ENCODE assay signal across 14 cellular contexts in genomic region chr7:106165328-106165727, GRCh38. TPM values are rescaled to one million over a fixed set of nuclear protein-coding genes. Genes with fewer than 3 reads are reported as not detected.
DNase-seq lines count a peak whose midpoint lies in the region; ATAC-seq and TF ChIP-seq lines count a peak whose summit lies in the region.
"Had no signal": no experiment of that assay in that cellular context is flagged by ENCODE, and none has a peak within 500 bp of the region (broad histone marks: within the 10 kb centered on the region; RNA-seq: fewer than 3 reads in every experiment).

No MANE protein-coding gene starts in this region.

- H3K4me3 ChIP-seq in fibroblast of lung (replicated peaks in 1 of 4; ENCODE audit: control extremely low read depth in 1 of 4, insufficient read depth in 1 of 4, low read depth in 3 of 4, low read length in 4 of 4) = no peak overlapping the region
- H3K4me3 ChIP-seq: tibial nerve had no signal

- peaks cover 6 to 9% of the 10 kb centered on the region in 2 donors for H3K9me3 Mint-ChIP-seq in stimulated activated naive B cell treated with anti-CD40 and anti-IgM and Interleukin-4, amounts not matched to agents 10 μg/mL and 1 μg/mL and 100 μg/mL, for 72 hours
- H3K9me3 Mint-ChIP-seq in activated naive CD8-positive, alpha-beta T cell treated with anti-CD3 and anti-CD28 coated beads, Interleukin-2, amount 50 U/mL, for 24 hours = peaks cover 10% of the 10 kb centered on the region

- no peak overlapping the region for H3K4me2 ChIP-seq in fibroblast of lung (ENCODE audit: extremely low read depth, insufficient read depth, low read length)

- H3K27me3 ChIP-seq in fibroblast of lung (ENCODE audit: control insufficient read depth, insufficient read depth, low read length) = no peaks in the 10 kb centered on the region
- H3K27me3 ChIP-seq: tibial nerve had no signal

- H3K4me1 ChIP-seq in fibroblast of lung (ENCODE audit: control insufficient read depth, extremely low read depth, insufficient read depth, low read length) = peaks cover 3% of the 10 kb centered on the region

- peak; percentile 94 for ATAC-seq in stimulated activated naive B cell treated with anti-CD40 and anti-IgM and Interleukin-4, amounts not matched to agents 10 μg/mL and 1 μg/mL and 100 μg/mL, for 72 hours (replicated peaks)
- no peak for ATAC-seq in GM19023 (IDR thresholded peaks at IDR 0.05; ENCODE audit: unreplicated experiment)
- ATAC-seq in activated naive CD8-positive, alpha-beta T cell treated with anti-CD3 and anti-CD28 coated beads, Interleukin-2, amount 50 U/mL, for 24 hours = no peak
- ATAC-seq: activated T-cell treated with anti-CD3 and anti-CD28 coated beads, Interleukin-2, amount 50 U/mL, for 72 hours; T-cell had no signal

- no peak overlapping the region for H3K9ac ChIP-seq in fibroblast of lung (ENCODE audit: insufficient read depth, low read length)

- peaks cover 7 to 11% of the 10 kb centered on the region in 2 donors for H3K36me3 Mint-ChIP-seq in stimulated activated naive B cell treated with anti-CD40 and anti-IgM and Interleukin-4, amounts not matched to agents 10 μg/mL and 1 μg/mL and 100 μg/mL, for 72 hours
- H3K36me3 Mint-ChIP-seq in activated naive CD8-positive, alpha-beta T cell treated with anti-CD3 and anti-CD28 coated beads, Interleukin-2, amount 50 U/mL, for 24 hours (ENCODE audit: low read depth) = peaks cover 3% of the 10 kb centered on the region

- H3K4me3 Mint-ChIP-seq in stimulated activated naive B cell treated with anti-CD40 and anti-IgM and Interleukin-4, amounts not matched to agents 10 μg/mL and 1 μg/mL and 100 μg/mL, for 72 hours = no peak overlapping the region
- H3K4me3 Mint-ChIP-seq in activated naive CD8-positive, alpha-beta T cell treated with anti-CD3 and anti-CD28 coated beads, Interleukin-2, amount 50 U/mL, for 24 hours = no peak overlapping the region
- H3K4me3 Mint-ChIP-seq: activated T-cell treated with anti-CD3 and anti-CD28 coated beads, Interleukin-2, amount 50 U/mL, for 72 hours; T-cell had no signal

- peaks cover 6 to 17% of the 10 kb centered on the region in 2 donors for H3K4me1 Mint-ChIP-seq in stimulated activated naive B cell treated with anti-CD40 and anti-IgM and Interleukin-4, amounts not matched to agents 10 μg/mL and 1 μg/mL and 100 μg/mL, for 72 hours
- H3K4me1 Mint-ChIP-seq in activated naive CD8-positive, alpha-beta T cell treated with anti-CD3 and anti-CD28 coated beads, Interleukin-2, amount 50 U/mL, for 24 hours = peaks cover 1% of the 10 kb centered on the region
- H3K4me1 Mint-ChIP-seq: T-cell had no signal

- no peaks in the 10 kb centered on the region for H3K36me3 ChIP-seq in fibroblast of lung (ENCODE audit: control insufficient read depth, insufficient read depth, low read length)
- H3K36me3 ChIP-seq: tibial nerve had no signal

- H3K27ac Mint-ChIP-seq in stimulated activated naive B cell treated with anti-CD40 and anti-IgM and Interleukin-4, amounts not matched to agents 10 μg/mL and 1 μg/mL and 100 μg/mL, for 72 hours = no peak overlapping the region
- H3K27ac Mint-ChIP-seq in activated naive CD8-positive, alpha-beta T cell treated with anti-CD3 and anti-CD28 coated beads, Interleukin-2, amount 50 U/mL, for 24 hours = no peak overlapping the region
- H3K27ac Mint-ChIP-seq: activated T-cell treated with anti-CD3 and anti-CD28 coated beads, Interleukin-2, amount 50 U/mL, for 72 hours; T-cell had no signal

- TF ChIP-seq CTCF in fibroblast of lung (conservative IDR thresholded peaks at IDR 0.05 in 1 of 2, IDR thresholded peaks at IDR 0.05 in 1 of 2; ENCODE audit: low read depth in 1 of 2, low read length in 2 of 2) = no peak

- peaks cover 0 to 9% of the 10 kb centered on the region in 2 donors for H3K27me3 Mint-ChIP-seq in stimulated activated naive B cell treated with anti-CD40 and anti-IgM and Interleukin-4, amounts not matched to agents 10 μg/mL and 1 μg/mL and 100 μg/mL, for 72 hours
- peaks cover 11% of the 10 kb centered on the region for H3K27me3 Mint-ChIP-seq in activated naive CD8-positive, alpha-beta T cell treated with anti-CD3 and anti-CD28 coated beads, Interleukin-2, amount 50 U/mL, for 24 hours

- peak; percentile 7 for DNase-seq in NCI-H82 (lab: John Stamatoyannopoulos, UW)
- DNase-seq in NCI-H82 treated with DMSO at 0.1 percent for 48 hours (lab: John Stamatoyannopoulos, UW; ENCODE audit: unreplicated experiment) = no peak
- DNase-seq in RKO (ENCODE audit: low spot score) = peak; percentile 24
- DNase-seq in fibroblast of lung (ENCODE audit: low read depth in 2 of 2) = peak; percentile 35 to 54
- DNase-seq in stimulated activated naive B cell treated with anti-CD40 and anti-IgM and Interleukin-4, amounts not matched to agents 10 μg/mL and 1 μg/mL and 100 μg/mL, for 72 hours = peak; percentile 37
- no peak for DNase-seq in activated naive CD8-positive, alpha-beta T cell treated with anti-CD3 and anti-CD28 coated beads, Interleukin-2, amount 50 U/mL, for 24 hours
- no peak for DNase-seq in mesenteric fat pad (ENCODE audit: low spot score)
- DNase-seq: activated CD4-positive, alpha-beta T cell treated with anti-CD3 and anti-CD28 coated beads for 48 hours; activated T-cell treated with anti-CD3 and anti-CD28 coated beads, Interleukin-2, amount 50 U/mL, for 72 hours; Kasumi-1; NCI-H2227 treated with DMSO at 0.1 percent for 48 hours; T-cell had no signal

- no peaks in the 10 kb centered on the region for H4K20me1 ChIP-seq in fibroblast of lung (ENCODE audit: control insufficient read depth, extremely low read depth, insufficient read depth, low read length)

- H2AFZ ChIP-seq in fibroblast of lung (ENCODE audit: low read length) = no peak overlapping the region

- no peak overlapping the region for H3K27ac ChIP-seq in fibroblast of lung (ENCODE audit: insufficient read depth, low read length)
- H3K27ac ChIP-seq: tibial nerve had no signal

- no peaks in the 10 kb centered on the region for H3K9me3 ChIP-seq in fibroblast of lung (ENCODE audit: control insufficient read depth, insufficient read depth, low read depth, low read length)

- H3K79me2 ChIP-seq in fibroblast of lung (ENCODE audit: control insufficient read depth, insufficient read depth, low read length) = no peaks in the 10 kb centered on the region

RNA-seq across cellular contexts. Expression of gene SYPL1, which starts 53.2 kb away (rescaled TPM):
- total RNA-seq in fibroblast of lung (54.4 and 71.0 TPM in 2 replicates), mesenteric fat pad (70.8 TPM)
- 108 and 132 TPM in 2 replicates for polyA plus RNA-seq in fibroblast of lung
- polyA plus RNA-seq in fibroblast of lung (2012) = 82.2 and 87.9 TPM in 2 replicates
- 27.6 and 49.2 TPM in 2 replicates for polyA minus RNA-seq in fibroblast of lung (ENCODE audit: low replicate concordance)

Comparison
In these comparisons a context has a peak if more than half of its experiments do, and no peak if none do; other contexts are left out.
1. DNase-seq: peak in NCI-H82 (single experiment), RKO (single experiment), fibroblast of lung (2 of 2) and stimulated activated naive B cell treated with anti-CD40 and anti-IgM and Interleukin-4, amounts not matched to agents 10 μg/mL and 1 μg/mL and 100 μg/mL, for 72 hours (single experiment); none in NCI-H82 treated with DMSO at 0.1 percent for 48 hours (single experiment), activated naive CD8-positive, alpha-beta T cell treated with anti-CD3 and anti-CD28 coated beads, Interleukin-2, amount 50 U/mL, for 24 hours (single experiment) and mesenteric fat pad (single experiment).
2. ATAC-seq: peak in stimulated activated naive B cell treated with anti-CD40 and anti-IgM and Interleukin-4, amounts not matched to agents 10 μg/mL and 1 μg/mL and 100 μg/mL, for 72 hours (2 of 2); none in GM19023 (single experiment) and activated naive CD8-positive, alpha-beta T cell treated with anti-CD3 and anti-CD28 coated beads, Interleukin-2, amount 50 U/mL, for 24 hours (single experiment).